In genomic region chr2:237099804-237100203, GRCh38 we compare ENCODE assay signal across 34 cellular contexts.
"Had no signal": no experiment of that assay in that cellular context is flagged by ENCODE, and none has a peak within 500 bp of the region (broad histone marks: within the 10 kb centered on the region; RNA-seq: fewer than 3 reads in every experiment).

No MANE protein-coding gene starts in this region.

- DNase-seq: activated CD4-positive, alpha-beta T cell treated with anti-CD3 and anti-CD28 coated beads for 1 hour; activated CD4-positive, alpha-beta T cell treated with anti-CD3 and anti-CD28 coated beads, Interleukin-2, amount 10 ng/mL, durations not matched to agents 24 days and 14 days; activated CD4-positive, alpha-beta T cell treated with anti-CD3 and anti-CD28 coated beads, Interleukin-2, amount 50 U/mL, for 4 hours; activated CD4-positive, CD25-positive, alpha-beta regulatory T cell; activated CD8-positive, alpha-beta T cell treated with anti-CD3 and anti-CD28 coated beads for 36 hours; activated gamma-delta T cell treated with Interleukin-2 at 50 U/mL for 16 hours; activated naive CD4-positive, alpha-beta T cell treated with anti-CD3 and anti-CD28 coated beads for 36 hours; activated T-cell treated with anti-CD3 and anti-CD28 coated beads, Interleukin-2, amount 50 U/mL, for 1 hour; activated T-cell treated with anti-CD3 and anti-CD28 coated beads, Interleukin-2, amount 50 U/mL, for 72 hours; anterior cingulate cortex; central memory CD4-positive, alpha-beta T cell; Kasumi-1; KBM-7; MM.1S; MV-4-11; NCI-H1092; NCI-H1436 treated with DMSO at 0.1 percent for 48 hours; NCI-H1694 treated with DMSO at 0.1 percent for 48 hours; NCI-H2029; NCI-H2107; NCI-H2171; NCI-H510A; NCI-H526; NCI-H748 treated with DMSO at 0.1 percent for 48 hours; NK-92 treated with Interleukin-12 subunit alpha and Interleukin-12 subunit beta, amount 100 ng/mL, for 24 hours; PC-9; SHP77; SJCRH30; T1000; WERI-Rb-1 had no signal

- H3K9me3 Mint-ChIP-seq: activated CD4-positive, alpha-beta T cell treated with anti-CD3 and anti-CD28 coated beads, Interleukin-2, amount 10 ng/mL, durations not matched to agents 24 days and 14 days; activated CD8-positive, alpha-beta T cell treated with anti-CD3 and anti-CD28 coated beads for 36 hours; activated naive CD4-positive, alpha-beta T cell treated with anti-CD3 and anti-CD28 coated beads for 36 hours; activated naive CD4-positive, alpha-beta T cell treated with anti-CD3 and anti-CD28 coated beads, Interleukin-2, amount 50 U/mL, for 72 hours; activated T-cell treated with anti-CD3 and anti-CD28 coated beads, Interleukin-2, amount 50 U/mL, for 72 hours; activated T-helper 17 cell treated with anti-CD3 and anti-CD28 coated beads, Interleukin-2, amount 50 U/mL, for 72 hours had no signal

- H3K27me3 ChIP-seq: SJCRH30 had no signal

- H2AFZ ChIP-seq: PC-9 had no signal

- H3K27me3 Mint-ChIP-seq: activated CD4-positive, alpha-beta T cell treated with anti-CD3 and anti-CD28 coated beads, Interleukin-2, amount 10 ng/mL, durations not matched to agents 24 days and 14 days; activated CD8-positive, alpha-beta T cell treated with anti-CD3 and anti-CD28 coated beads for 36 hours; activated T-helper 17 cell treated with anti-CD3 and anti-CD28 coated beads, Interleukin-2, amount 50 U/mL, for 72 hours; brain had no signal

- H3K4me3 Mint-ChIP-seq: activated CD4-positive, alpha-beta T cell treated with anti-CD3 and anti-CD28 coated beads, Interleukin-2, amount 10 ng/mL, durations not matched to agents 24 days and 14 days; activated CD8-positive, alpha-beta T cell treated with anti-CD3 and anti-CD28 coated beads for 36 hours; activated naive CD4-positive, alpha-beta T cell treated with anti-CD3 and anti-CD28 coated beads for 36 hours; activated T-cell treated with anti-CD3 and anti-CD28 coated beads, Interleukin-2, amount 50 U/mL, for 72 hours; activated T-helper 17 cell treated with anti-CD3 and anti-CD28 coated beads, Interleukin-2, amount 50 U/mL, for 72 hours; brain had no signal

- H3K9me3 ChIP-seq: SJCRH30 had no signal

- H3K27ac Mint-ChIP-seq: activated CD4-positive, alpha-beta T cell treated with anti-CD3 and anti-CD28 coated beads, Interleukin-2, amount 10 ng/mL, durations not matched to agents 24 days and 14 days; activated CD8-positive, alpha-beta T cell treated with anti-CD3 and anti-CD28 coated beads for 36 hours; activated naive CD4-positive, alpha-beta T cell treated with anti-CD3 and anti-CD28 coated beads for 36 hours; activated naive CD4-positive, alpha-beta T cell treated with anti-CD3 and anti-CD28 coated beads, Interleukin-2, amount 50 U/mL, for 72 hours; activated T-cell treated with anti-CD3 and anti-CD28 coated beads, Interleukin-2, amount 50 U/mL, for 72 hours; activated T-helper 17 cell treated with anti-CD3 and anti-CD28 coated beads, Interleukin-2, amount 50 U/mL, for 72 hours; brain had no signal

- H3K4me2 ChIP-seq: PC-9 had no signal

- ATAC-seq: activated CD8-positive, alpha-beta T cell treated with anti-CD3 and anti-CD28 coated beads for 36 hours; activated naive CD4-positive, alpha-beta T cell treated with anti-CD3 and anti-CD28 coated beads, Interleukin-2, amount 50 U/mL, for 72 hours; activated T-cell treated with anti-CD3 and anti-CD28 coated beads, Interleukin-2, amount 50 U/mL, for 72 hours; activated T-helper 17 cell treated with anti-CD3 and anti-CD28 coated beads, Interleukin-2, amount 50 U/mL, for 72 hours had no signal

- H3K27ac ChIP-seq: PC-9, SJCRH30, SK-N-MC, WERI-Rb-1 had no signal

- H3K4me1 ChIP-seq: SJCRH30 had no signal

- H3K4me1 Mint-ChIP-seq: activated T-helper 17 cell treated with anti-CD3 and anti-CD28 coated beads, Interleukin-2, amount 50 U/mL, for 72 hours; brain had no signal

- H3K4me3 ChIP-seq: PC-9, SJCRH30, SK-N-MC had no signal
